1 cellular context compared by ENCODE assay signal in genomic region chr5:99590806-99591205, GRCh38.
TF ChIP-seq lines count a peak whose summit lies in the region.

No MANE protein-coding gene starts in this region.

TF ChIP-seq in HEK293, 187 proteins besides CTCF, POLR2A, EP300 and RAD21 (continued from another document):
- TF ChIP-seq ATF2 (tag by site-specific recombination; IDR thresholded peaks at IDR 0.05; ENCODE audit: low read depth) (peak; percentile 15; the same call in 1 of the 2 replicates), SP3 (tag by site-specific recombination; IDR thresholded peaks at IDR 0.05) (no peak), GLI2 (tag by site-specific recombination; IDR thresholded peaks at IDR 0.05; ENCODE audit: borderline replicate concordance, low read depth) (no peak), YY1 (tag by site-specific recombination; IDR thresholded peaks at IDR 0.05) (no peak), TCF7L2 (IDR thresholded peaks at IDR 0.05; ENCODE audit: borderline replicate concordance, low read depth, low read length) (no peak), FEZF1 (tag by site-specific recombination; IDR thresholded peaks at IDR 0.05) (peak; percentile 11; the same call in 1 of the 2 replicates), ZNF423 (tag by site-specific recombination; IDR thresholded peaks at IDR 0.05) (no peak), PATZ1 (tag by site-specific recombination; IDR thresholded peaks at IDR 0.05) (no peak), KLF8 (tag by site-specific recombination; IDR thresholded peaks at IDR 0.05) (peak; percentile 68), ZBTB49 (tag by site-specific recombination; IDR thresholded peaks at IDR 0.05; ENCODE audit: low read depth) (no peak), ZNF843 (tag by site-specific recombination; IDR thresholded peaks at IDR 0.05) (peak; percentile 75), ZNF510 (tag by site-specific recombination; IDR thresholded peaks at IDR 0.05; ENCODE audit: insufficient replicate concordance) (no peak)
